6 cellular contexts compared by ENCODE assay signal in genomic region chr1:73771396-73771795, GRCh38.
"Had no signal": no experiment of that assay in that cellular context is flagged by ENCODE, and none has a peak within 500 bp of the region (broad histone marks: within the 10 kb centered on the region; RNA-seq: fewer than 3 reads in every experiment).

No MANE protein-coding gene starts in this region.

- H3K27ac ChIP-seq: GM23248, HL-60 had no signal

- H3K4me3 ChIP-seq: GM23248, K562 had no signal

- H3K9me3 Mint-ChIP-seq: H9 had no signal

- DNase-seq: GM23248, H9, HCEC 1CT, IMR-90 had no signal

- ATAC-seq: K562 had no signal

- H3K4me3 Mint-ChIP-seq: H9 had no signal

- H3K27ac Mint-ChIP-seq: H9 had no signal

- H2AFZ ChIP-seq: GM23248 had no signal

- H3K4me1 Mint-ChIP-seq: H9 had no signal
